Comparison of ENCODE assay signal across 20 cellular contexts in the genomic region with DNA sequence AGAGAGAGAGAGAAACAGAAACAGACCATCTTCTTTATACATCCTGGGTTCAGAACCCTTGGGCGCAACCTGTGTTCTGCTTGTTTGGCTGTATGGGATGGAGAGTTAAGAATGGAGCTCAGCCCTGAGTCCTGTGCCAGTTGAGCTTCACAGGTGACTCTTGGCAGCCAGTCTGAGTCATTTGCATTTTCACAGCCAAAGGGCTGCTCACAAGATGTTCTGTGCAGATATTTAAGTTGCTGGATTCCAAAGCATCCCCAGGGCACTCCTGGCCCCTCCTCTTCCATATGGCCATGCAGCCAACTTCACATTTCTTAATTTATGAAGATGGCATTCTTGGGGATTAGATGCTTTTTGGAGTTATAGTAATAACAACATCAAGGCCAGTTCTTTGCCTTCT.
"Had no signal": no experiment of that assay in that cellular context is flagged by ENCODE, and none has a peak within 500 bp of the region (broad histone marks: within the 10 kb centered on the region; RNA-seq: fewer than 3 reads in every experiment).

No MANE protein-coding gene starts in this region.

- H3K27ac ChIP-seq: ascending aorta, hepatocyte, prostate gland, skin epidermis, transverse colon, vagina had no signal

- H3K36me3 Mint-ChIP-seq: stimulated activated naive B cell treated with anti-CD40 and anti-IgM and Interleukin-4, amounts not matched to agents 10 μg/mL and 1 μg/mL and 100 μg/mL, for 72 hours had no signal

- H3K9me3 ChIP-seq: ascending aorta, prostate gland, transverse colon, vagina had no signal

- DNase-seq: activated CD4-positive, alpha-beta T cell treated with anti-CD3 and anti-CD28 coated beads for 4 hours; activated CD8-positive, alpha-beta memory T cell treated with anti-CD3 and anti-CD28 coated beads, Interleukin-2, amount 50 U/mL, for 48 hours; activated CD8-positive, alpha-beta T cell treated with anti-CD3 and anti-CD28 coated beads, Interleukin-2, amount 10 ng/mL, durations not matched to agents 7 days and 5 days; activated naive CD4-positive, alpha-beta T cell; left ventricle myocardium superior; mesenchymal stem cell; nucleus accumbens; right cardiac atrium; stimulated activated CD4-positive, alpha-beta T cell treated with anti-CD3 and anti-CD28 coated beads, Interleukin-15, amount 100 ng/mL, for 24 hours; stimulated activated CD4-positive, alpha-beta T cell treated with anti-CD3 and anti-CD28 coated beads, Interleukin-4, amount 100 ng/mL, for 1 hour; stimulated activated naive B cell treated with anti-CD40 and anti-IgM and Interleukin-4, amounts not matched to agents 10 μg/mL and 1 μg/mL and 100 μg/mL, for 72 hours; T-helper 17 cell; transverse colon had no signal

- H3K4me2 ChIP-seq: hepatocyte had no signal

- H3K4me3 Mint-ChIP-seq: activated CD8-positive, alpha-beta T cell treated with anti-CD3 and anti-CD28 coated beads, Interleukin-2, amount 10 ng/mL, durations not matched to agents 7 days and 5 days; natural killer cell treated with Interleukin-12 subunit alpha and Interleukin-12 subunit beta and Interleukin-15 and Interleukin-18, amount 100 ng/mL, for 72 hours; stimulated activated naive B cell treated with anti-CD40 and anti-IgM and Interleukin-4, amounts not matched to agents 10 μg/mL and 1 μg/mL and 100 μg/mL, for 72 hours; T-helper 17 cell; WTC11 had no signal

- H3K27me3 ChIP-seq: ascending aorta, hepatocyte, transverse colon, vagina had no signal

- H3K4me1 Mint-ChIP-seq: stimulated activated naive B cell treated with anti-CD40 and anti-IgM and Interleukin-4, amounts not matched to agents 10 μg/mL and 1 μg/mL and 100 μg/mL, for 72 hours; T-helper 17 cell had no signal

- H3K27ac Mint-ChIP-seq: activated CD8-positive, alpha-beta T cell treated with anti-CD3 and anti-CD28 coated beads, Interleukin-2, amount 10 ng/mL, durations not matched to agents 7 days and 5 days; natural killer cell treated with Interleukin-12 subunit alpha and Interleukin-12 subunit beta and Interleukin-15 and Interleukin-18, amount 100 ng/mL, for 72 hours; stimulated activated naive B cell treated with anti-CD40 and anti-IgM and Interleukin-4, amounts not matched to agents 10 μg/mL and 1 μg/mL and 100 μg/mL, for 72 hours; T-helper 17 cell; WTC11 had no signal

- H2AFZ ChIP-seq: hepatocyte had no signal

- H3K4me1 ChIP-seq: prostate gland, transverse colon had no signal

- H3K4me3 ChIP-seq: ascending aorta, hepatocyte, prostate gland, skin epidermis, transverse colon, vagina had no signal

- ATAC-seq: activated CD8-positive, alpha-beta T cell treated with anti-CD3 and anti-CD28 coated beads, Interleukin-2, amount 10 ng/mL, durations not matched to agents 7 days and 5 days; natural killer cell treated with Interleukin-12 subunit alpha and Interleukin-12 subunit beta and Interleukin-15 and Interleukin-18, amount 100 ng/mL, for 72 hours; right cardiac atrium; stimulated activated naive B cell treated with anti-CD40 and anti-IgM and Interleukin-4, amounts not matched to agents 10 μg/mL and 1 μg/mL and 100 μg/mL, for 72 hours; T-helper 17 cell; WTC11 had no signal

- H3K36me3 ChIP-seq: ascending aorta, prostate gland, transverse colon, vagina had no signal

- H3K79me2 ChIP-seq: hepatocyte had no signal
